ENCODE assay signal across 13 cellular contexts in genomic region chr17:68599873-68600122, GRCh38. TPM values are rescaled to one million over a fixed set of nuclear protein-coding genes. Genes with fewer than 3 reads are reported as not detected.
A peak's percentile ranks its signal among the peaks of the same experiment; 100 is the strongest.
DNase-seq lines count a peak whose midpoint lies in the region; ATAC-seq and TF ChIP-seq lines count a peak whose summit lies in the region.
"Had no signal": no experiment of that assay in that cellular context is flagged by ENCODE, and none has a peak within 500 bp of the region (broad histone marks: within the 10 kb centered on the region; RNA-seq: fewer than 3 reads in every experiment).

No MANE protein-coding gene starts in this region.

- peaks cover 79% of the 10 kb centered on the region for H3K27me3 Mint-ChIP-seq in activated T-cell treated with anti-CD3 and anti-CD28 coated beads, Interleukin-2, amount 50 U/mL, for 72 hours (ENCODE audit: low read depth)
- H3K27me3 Mint-ChIP-seq in naive B cell: peaks cover 68 to 82% (median 73%) of the 10 kb centered on the region in 3 donors

- TF ChIP-seq CTCF in esophagus muscularis mucosa (IDR thresholded peaks at IDR 0.05): no peak
- no peak for TF ChIP-seq CTCF in upper lobe of left lung (IDR thresholded peaks at IDR 0.05)

- TF ChIP-seq EP300 in esophagus muscularis mucosa (IDR thresholded peaks at IDR 0.05) (no peak), upper lobe of left lung (IDR thresholded peaks at IDR 0.05) (no peak)

- H3K27ac ChIP-seq in esophagus muscularis mucosa (replicated peaks in 1 of 4) (peak overlapping the region; percentile 67 to 76 (median 70)), upper lobe of left lung (peak overlapping the region; percentile 87 to 93 (median 90)), Karpas-422 (ENCODE audit: low read length) (no peak overlapping the region)
- H3K27ac ChIP-seq: HL-60 had no signal

- H3K4me3 Mint-ChIP-seq in activated T-cell treated with anti-CD3 and anti-CD28 coated beads, Interleukin-2, amount 50 U/mL, for 72 hours: peak overlapping the region; percentile 70 to 79
- peak overlapping the region in 6 of 8 donors; percentile 65 to 80 (median 70) for H3K4me3 Mint-ChIP-seq in naive B cell

- ATAC-seq in activated T-cell treated with anti-CD3 and anti-CD28 coated beads, Interleukin-2, amount 50 U/mL, for 72 hours (replicated peaks in 1 of 2): no peak
- ATAC-seq in naive B cell (ENCODE audit: low read depth in 2 of 2) (no peak), upper lobe of left lung (ENCODE audit: low FRiP score in 2 of 2) (peak; percentile 1 to 2)

- no peak overlapping the region for H2AFZ ChIP-seq in Karpas-422 (ENCODE audit: low read length)

- no peak overlapping the region for H3K27ac Mint-ChIP-seq in activated T-cell treated with anti-CD3 and anti-CD28 coated beads, Interleukin-2, amount 50 U/mL, for 72 hours
- H3K27ac Mint-ChIP-seq in naive B cell: no peak overlapping the region

- H3K4me2 ChIP-seq in Karpas-422 (ENCODE audit: low read depth, low read length, poor library complexity, severe bottlenecking): no peak overlapping the region

- no peaks in the 10 kb centered on the region for H3K9me2 ChIP-seq in Karpas-422 (replicated peaks; ENCODE audit: insufficient read depth, low read length)

- no peak overlapping the region for H3K9ac ChIP-seq in Karpas-422 (ENCODE audit: low read length)

- H3K9me3 Mint-ChIP-seq in activated T-cell treated with anti-CD3 and anti-CD28 coated beads, Interleukin-2, amount 50 U/mL, for 72 hours: no peaks in the 10 kb centered on the region
- peaks cover 0 to 6% (median under 1%) of the 10 kb centered on the region in 7 donors for H3K9me3 Mint-ChIP-seq in naive B cell

- no peaks in the 10 kb centered on the region for H3K9me3 ChIP-seq in esophagus muscularis mucosa
- no peaks in the 10 kb centered on the region for H3K9me3 ChIP-seq in upper lobe of left lung
- H3K9me3 ChIP-seq in Karpas-422 (ENCODE audit: low read length): no peaks in the 10 kb centered on the region

- intact Hi-C loops in esophagus muscularis mucosa (cut with DNase I): no loop called here

- peaks cover 0 to 1% of the 10 kb centered on the region in 2 donors for H3K36me3 Mint-ChIP-seq in activated T-cell treated with anti-CD3 and anti-CD28 coated beads, Interleukin-2, amount 50 U/mL, for 72 hours (ENCODE audit: insufficient read depth in 2 of 2)
- no peaks in the 10 kb centered on the region for H3K36me3 Mint-ChIP-seq in naive B cell

- no peak for TF ChIP-seq POLR2A in esophagus muscularis mucosa (IDR thresholded peaks at IDR 0.05; ENCODE audit: low read depth)
- TF ChIP-seq POLR2A in upper lobe of left lung (IDR thresholded peaks at IDR 0.05): no peak

- H3K27me3 ChIP-seq in esophagus muscularis mucosa: peaks cover 5 to 39% (median 11%) of the 10 kb centered on the region in 4 donors
- peaks cover 0 to 21% (median 0%) of the 10 kb centered on the region in 4 donors for H3K27me3 ChIP-seq in upper lobe of left lung
- 0 out of 2 replicates have a peak, but pooled peaks cover 1% of the 10 kb centered on the region for H3K27me3 ChIP-seq in Karpas-422 (ENCODE audit: low read length)

- H3K4me3 ChIP-seq in esophagus muscularis mucosa (peak overlapping the region; percentile 57 to 62 (median 59)), upper lobe of left lung (peak overlapping the region; percentile 50 to 76 (median 66)), Karpas-422 (ENCODE audit: low read length) (no peak overlapping the region)

- no peak for DNase-seq in activated T-cell treated with anti-CD3 and anti-CD28 coated beads, Interleukin-2, amount 50 U/mL, for 72 hours
- no peak for DNase-seq in activated T-cell treated with anti-CD3 and anti-CD28 coated beads for 4 hours
- peak; percentile 80 for DNase-seq in esophagus muscularis mucosa (ENCODE audit: extremely low spot score)
- DNase-seq in naive B cell: no peak
- DNase-seq in upper lobe of left lung: no peak
- no peak for DNase-seq in SW480 (ENCODE audit: low spot score)
- DNase-seq in stimulated activated CD4-positive, alpha-beta T cell treated with anti-CD3 and anti-CD28 coated beads, Interleukin-2, amount 100 ng/mL, for 24 hours: no peak
- no peak for DNase-seq in Karpas-422
- DNase-seq: activated gamma-delta T cell; AML-193; midbrain; NK-92 treated with Interleukin-12 subunit alpha and Interleukin-12 subunit beta, amount 100 ng/mL, for 24 hours had no signal

- H3K79me2 ChIP-seq in Karpas-422 (ENCODE audit: low read length): no peaks in the 10 kb centered on the region

- H4K20me1 ChIP-seq in Karpas-422 (ENCODE audit: insufficient read depth, low read depth, low read length): no peaks in the 10 kb centered on the region

- peaks cover 9% of the 10 kb centered on the region for H3K4me1 Mint-ChIP-seq in activated T-cell treated with anti-CD3 and anti-CD28 coated beads, Interleukin-2, amount 50 U/mL, for 72 hours (ENCODE audit: low read depth)
- peaks cover 5 to 11% (median 6%) of the 10 kb centered on the region in 3 donors for H3K4me1 Mint-ChIP-seq in naive B cell

- no peaks in the 10 kb centered on the region for H3K36me3 ChIP-seq in esophagus muscularis mucosa
- no peaks in the 10 kb centered on the region for H3K36me3 ChIP-seq in upper lobe of left lung
- no peaks in the 10 kb centered on the region for H3K36me3 ChIP-seq in Karpas-422 (ENCODE audit: insufficient read depth, low read length)

- 49% methylated on average over 12 of the region's 15 CpGs for WGBS in esophagus muscularis mucosa
- WGBS in upper lobe of left lung, 2 donors: 19 to 39% methylated on average over 11 to 15 of the region's 15 CpGs

- peaks cover 13 to 35% (median 24%) of the 10 kb centered on the region in 4 donors for H3K4me1 ChIP-seq in esophagus muscularis mucosa
- peaks cover 25 to 52% (median 35%) of the 10 kb centered on the region in 4 donors for H3K4me1 ChIP-seq in upper lobe of left lung
- peaks cover 2% of the 10 kb centered on the region for H3K4me1 ChIP-seq in Karpas-422 (ENCODE audit: low read length)

RNA-seq across cellular contexts. Expression of gene FAM20A, which starts 1.4 kb away (rescaled TPM):
- total RNA-seq in activated T-cell treated with anti-CD3 and anti-CD28 coated beads, Interleukin-2, amount 50 U/mL, for 72 hours: not detected
- total RNA-seq in esophagus muscularis mucosa (10 to 100 TPM in 1 of 4 donors, 1 to 10 TPM in 3; 1.7 to 21.2 (median 3.2) TPM), upper lobe of left lung (100 to 1,000 TPM in 2 of 6 donors, 10 to 100 TPM in 4; 40.3 to 150 (median 59.7) TPM)
- polyA plus RNA-seq in naive B cell (ENCODE audit: low read depth in 6 of 6): under 1 TPM in 2 of 6 donors, not detected in 4; 0.11 to 0.13 TPM
- not detected in 2 replicates for total RNA-seq in Karpas-422 (2014; rRNA removed; shearing (Covaris generic); ENCODE audit: low replicate concordance)

Comparison
In these comparisons a context has a peak if more than half of its experiments do, and no peak if none do; other contexts are left out.
1. ATAC-seq: peak in upper lobe of left lung (2 of 2); none in activated T-cell treated with anti-CD3 and anti-CD28 coated beads, Interleukin-2, amount 50 U/mL, for 72 hours (0 of 2) and naive B cell (0 of 2).